8 cellular contexts compared by ENCODE assay signal in the genomic region with DNA sequence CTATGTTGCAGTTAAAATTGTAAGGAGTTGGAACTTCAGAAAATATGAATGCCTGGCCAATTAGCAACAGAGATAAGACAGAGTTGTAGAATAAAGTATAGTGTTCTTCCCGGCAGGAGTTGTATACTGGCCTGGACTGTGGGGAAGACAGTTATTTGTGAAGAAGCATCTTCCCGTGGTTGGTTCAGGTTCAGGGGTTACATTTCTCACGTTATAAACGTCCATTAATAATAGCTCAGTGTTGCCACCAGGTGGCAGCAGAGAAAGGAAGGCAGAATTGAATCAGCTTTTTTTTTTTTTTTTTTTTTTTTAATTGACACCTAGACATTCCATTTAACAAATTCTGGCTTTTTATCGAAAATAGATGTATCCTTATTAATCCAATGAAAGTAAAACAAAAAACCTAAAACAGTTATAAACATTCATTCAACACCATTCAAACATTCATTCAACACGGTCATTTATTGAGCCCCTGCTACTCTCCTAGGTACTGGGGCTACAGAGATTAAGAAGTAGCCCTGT.
A peak's percentile ranks its signal among the peaks of the same experiment; 100 is the strongest.
DNase-seq lines count a peak whose midpoint lies in the region; ATAC-seq, FAIRE-seq and TF ChIP-seq lines count a peak whose summit lies in the region.

No MANE protein-coding gene starts in this region.

- TF ChIP-seq POLR2A in GM12892 (IDR thresholded peaks at IDR 0.05; ENCODE audit: low read depth, low read length) = no peak

- H3K4me1 Mint-ChIP-seq in nephron progenitor cell = peaks cover 53% of the 10 kb centered on the region
- peaks cover 5% of the 10 kb centered on the region for H3K4me1 Mint-ChIP-seq in type B pancreatic cell (ENCODE audit: unreplicated experiment)

- FAIRE-seq in GM12892 (lab: Jason Lieb, UNC) = peak; percentile 40

- peak; percentile 68 for DNase-seq in A673 (ENCODE audit: low spot score)
- no peak for DNase-seq in GM12892 (ENCODE audit: insufficient read length)
- peak; percentile 54 for DNase-seq in NCI-H748 (lab: John Stamatoyannopoulos, UW; ENCODE audit: unreplicated experiment)
- peak; percentile 4 for DNase-seq in activated CD8-positive, alpha-beta memory T cell treated with anti-CD3 and anti-CD28 coated beads, Interleukin-2, amount 50 U/mL, for 24 hours (ENCODE audit: extremely low read depth)
- DNase-seq in nephron progenitor cell = peak; percentile 72
- no peak for DNase-seq in type B pancreatic cell (ENCODE audit: extremely low spot score, unreplicated experiment)

- H3K9me3 ChIP-seq in A673 (ENCODE audit: low read depth, low read length, poor library complexity, severe bottlenecking) = no peaks in the 10 kb centered on the region

- peaks cover 3% of the 10 kb centered on the region for H3K27me3 Mint-ChIP-seq in nephron progenitor cell (ENCODE audit: low read depth, poor library complexity)
- H3K27me3 Mint-ChIP-seq in type B pancreatic cell = no peaks in the 10 kb centered on the region

- POLR2A ChIA-PET in A673 (lab: Charles Lee; ENCODE audit: low non-redundant PET) = interaction anchor here (0.6 to 0.7 kb wide), 3 partner anchors 9 to 337 kb away, joined by 3 to 11 read pairs (median 9); no protein-coding TSS in a partner anchor

- H3K4me1 ChIP-seq in A673 (ENCODE audit: insufficient read depth, low read length, poor library complexity, severe bottlenecking) = no peaks in the 10 kb centered on the region

- no peak overlapping the region for H3K4me3 Mint-ChIP-seq in nephron progenitor cell
- no peak overlapping the region for H3K4me3 Mint-ChIP-seq in type B pancreatic cell

- ATAC-seq in esophagus mucosa = peak; percentile 22
- no peak for ATAC-seq in HG02981 (IDR thresholded peaks at IDR 0.05; ENCODE audit: unreplicated experiment)

- CTCF ChIA-PET in A673 (lab: Charles Lee) = interaction anchor here (0.5 to 3.2 kb wide), 27 partner anchors 9 to 1175 kb away, joined by 3 to 42 read pairs (median 7); partner anchors contain the start of gene SENP8

- intact Hi-C loops in A673 (cut with micrococcal nuclease; ENCODE audit: unreplicated experiment) = no loop called here

- TF ChIP-seq CTCF in A673 (conservative IDR thresholded peaks at IDR 0.05; ENCODE audit: low read depth, low read length) = peak; percentile 81
- TF ChIP-seq CTCF in nephron progenitor cell (IDR thresholded peaks at IDR 0.05) = peak; percentile 84
- peak; percentile 88 for TF ChIP-seq CTCF in type B pancreatic cell (conservative IDR thresholded peaks at IDR 0.05)

- H3K36me3 ChIP-seq in A673 (ENCODE audit: insufficient read depth, low read length, poor library complexity, severe bottlenecking) = no peaks in the 10 kb centered on the region

- no peak overlapping the region for H3K27ac ChIP-seq in A673 (ENCODE audit: low read depth, low read length, poor library complexity, severe bottlenecking)

- H3K9me3 Mint-ChIP-seq in nephron progenitor cell (no peaks in the 10 kb centered on the region), type B pancreatic cell (no peaks in the 10 kb centered on the region)

- H3K27me3 ChIP-seq in A673 (replicated peaks; ENCODE audit: insufficient read depth, low read depth, low read length, poor library complexity) = no peaks in the 10 kb centered on the region

- BruUV-seq in A673 (replicated peaks; lab: Mats Ljungman, UMichigan) = no TSS peak

- H3K27ac Mint-ChIP-seq in nephron progenitor cell (no peak overlapping the region), type B pancreatic cell (no peak overlapping the region)

- H3K4me3 ChIP-seq in A673 (ENCODE audit: low read depth, low read length, poor library complexity, severe bottlenecking) = no peak overlapping the region

- H3K36me3 Mint-ChIP-seq in nephron progenitor cell (ENCODE audit: low read depth) (peaks cover 15% of the 10 kb centered on the region), type B pancreatic cell (peaks cover 5% of the 10 kb centered on the region)

Comparison
In these comparisons a context has a peak if more than half of its experiments do, and no peak if none do; other contexts are left out.
1. DNase-seq: peak in A673 (single experiment), NCI-H748 (single experiment), activated CD8-positive, alpha-beta memory T cell treated with anti-CD3 and anti-CD28 coated beads, Interleukin-2, amount 50 U/mL, for 24 hours (single experiment) and nephron progenitor cell (single experiment); none in GM12892 (single experiment) and type B pancreatic cell (single experiment).
2. Peak in every context shown above with its lines, with median percentiles within 50 percentile points of each other: CTCF ChIP-seq.